ENCODE assay signal across 8 cellular contexts in genomic region chr6:133350928-133351327, GRCh38.
"Had no signal": no experiment of that assay in that cellular context is flagged by ENCODE, and none has a peak within 500 bp of the region (broad histone marks: within the 10 kb centered on the region; RNA-seq: fewer than 3 reads in every experiment).

No MANE protein-coding gene starts in this region.

- ATAC-seq: GM23338, HepG2 had no signal

- DNase-seq: H9, HCEC 1CT, HFFc6, KBM-7 had no signal

- H3K4me3 ChIP-seq: GM23338 had no signal

- FAIRE-seq: H1, H54, HepG2 had no signal
